In the genomic region with DNA sequence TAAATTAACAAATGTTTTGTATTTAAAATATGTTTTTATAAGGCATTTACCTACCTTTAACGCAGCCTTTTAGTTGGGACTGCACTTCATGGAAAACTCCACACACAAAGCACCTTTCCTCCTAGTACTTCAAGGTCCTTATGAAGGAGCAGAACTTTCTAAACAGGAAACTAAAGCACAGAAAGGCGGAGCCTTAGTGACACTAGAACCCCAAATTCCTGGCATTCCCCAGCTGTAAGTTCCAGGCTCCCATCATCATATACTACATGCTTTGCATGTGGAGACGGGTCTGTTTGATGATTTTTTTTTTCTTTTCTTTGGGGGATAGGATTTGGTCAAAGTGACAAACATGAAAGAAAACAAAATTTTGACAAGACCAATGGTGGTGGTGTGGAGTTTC, we compare ENCODE assay signal across 17 cellular contexts. TPM values are rescaled to one million over a fixed set of nuclear protein-coding genes. Genes with fewer than 3 reads are reported as not detected.
DNase-seq lines count a peak whose midpoint lies in the region; ATAC-seq and TF ChIP-seq lines count a peak whose summit lies in the region.
"Had no signal": no experiment of that assay in that cellular context is flagged by ENCODE, and none has a peak within 500 bp of the region (broad histone marks: within the 10 kb centered on the region; RNA-seq: fewer than 3 reads in every experiment).

No MANE protein-coding gene starts in this region.

- peak overlapping the region; percentile 21; the same call in 1 of the 2 replicates for H3K27ac ChIP-seq in HUES6 (ENCODE audit: low read depth, low read length)
- no peak overlapping the region for H3K27ac ChIP-seq in CD4-positive, alpha-beta memory T cell (ENCODE audit: low read depth, low read length)
- H3K27ac ChIP-seq: HL-60 had no signal

- H3K27me3 Mint-ChIP-seq in progenitor cell of endocrine pancreas (no peaks in the 10 kb centered on the region), WTC11 (ENCODE audit: low read depth) (no peaks in the 10 kb centered on the region)
- peaks cover 8 to 16% of the 10 kb centered on the region in 2 donors for H3K27me3 Mint-ChIP-seq in CD4-positive, alpha-beta memory T cell

- H3K27me3 ChIP-seq in HUES6 (ENCODE audit: control insufficient read depth, insufficient read depth, low read length) = no peaks in the 10 kb centered on the region
- H3K27me3 ChIP-seq in CD4-positive, alpha-beta memory T cell (ENCODE audit: insufficient read depth, low read length) = no peaks in the 10 kb centered on the region

- no peak overlapping the region for H3K9ac ChIP-seq in HUES6 (ENCODE audit: low read length)
- H3K9ac ChIP-seq: SK-N-SH had no signal

- peaks cover 4% of the 10 kb centered on the region for H3K9me3 Mint-ChIP-seq in progenitor cell of endocrine pancreas (ENCODE audit: low read depth)
- H3K9me3 Mint-ChIP-seq in WTC11 = 0 out of 2 replicates have a peak, but pooled peaks cover 5% of the 10 kb centered on the region
- H3K9me3 Mint-ChIP-seq in CD4-positive, alpha-beta memory T cell = peaks cover 0 to 6% (median 0%) of the 10 kb centered on the region in 8 donors
- H3K9me3 Mint-ChIP-seq: CD8-positive, alpha-beta T cell had no signal

- ATAC-seq in WTC11 = no peak; the same call in 1 of the 2 replicates
- no peak for ATAC-seq in HG03354 (IDR thresholded peaks at IDR 0.05; ENCODE audit: poor library complexity, severe bottlenecking, unreplicated experiment)
- ATAC-seq: CD8-positive, alpha-beta T cell; Panc1; Right ventricle myocardium inferior had no signal

- H3K4me1 Mint-ChIP-seq in progenitor cell of endocrine pancreas (ENCODE audit: low read depth) (peaks cover 32% of the 10 kb centered on the region), WTC11 (peaks cover 21% of the 10 kb centered on the region)
- no peaks in the 10 kb centered on the region for H3K4me1 Mint-ChIP-seq in CD4-positive, alpha-beta memory T cell

- no peaks in the 10 kb centered on the region for H3K9me3 ChIP-seq in HUES6 (ENCODE audit: control insufficient read depth, insufficient read depth, low read depth, low read length)
- H3K9me3 ChIP-seq in CD4-positive, alpha-beta memory T cell (ENCODE audit: control insufficient read depth in 1 of 2, low read length in 2 of 2) = no peaks in the 10 kb centered on the region
- H3K9me3 ChIP-seq: SK-N-SH had no signal

- H3K36me3 ChIP-seq in HUES6 (ENCODE audit: control insufficient read depth, insufficient read depth, low read length) = no peaks in the 10 kb centered on the region
- H3K36me3 ChIP-seq in CD4-positive, alpha-beta memory T cell (ENCODE audit: insufficient read depth, low read length) = no peaks in the 10 kb centered on the region

- DNase-seq in EH (ENCODE audit: low read depth) (peak; percentile 41), iris pigment epithelial cell (ENCODE audit: low read depth) (peak; percentile 9), progenitor cell of endocrine pancreas (ENCODE audit: low spot score, unreplicated experiment) (no peak), WTC11 (ENCODE audit: low spot score) (no peak)
- DNase-seq in CD4-positive, alpha-beta memory T cell = no peak
- DNase-seq in effector CD8-positive, alpha-beta T cell (lab: John Stamatoyannopoulos, UW) = no peak
- DNase-seq: CD8-positive, alpha-beta T cell; MM.1S; NCI-H1930; NCI-H2171; NCI-H510A; SK-N-SH had no signal

- intact Hi-C loops in CD4-positive, alpha-beta memory T cell (cut with micrococcal nuclease) = no loop called here

- TF ChIP-seq CTCF in progenitor cell of endocrine pancreas (IDR thresholded peaks at IDR 0.05; ENCODE audit: unreplicated experiment) (no peak), WTC11 (IDR thresholded peaks at IDR 0.05) (no peak)

- CTCF ChIA-PET in WTC11 (lab: Charles Lee) = interaction anchor here (1.3 kb wide), 1 partner anchor 204 kb away, joined by 4 read pairs; no protein-coding TSS in a partner anchor
- CTCF ChIA-PET in CD4-positive, alpha-beta memory T cell (lab: Charles Lee; ENCODE audit: partially characterized antibody) = no interaction called here

- H3K4me1 ChIP-seq in HUES6 (ENCODE audit: control insufficient read depth, insufficient read depth, low read length) = peaks cover 21% of the 10 kb centered on the region
- no peaks in the 10 kb centered on the region for H3K4me1 ChIP-seq in CD4-positive, alpha-beta memory T cell (ENCODE audit: insufficient read depth, low read length)

- H3K4me3 Mint-ChIP-seq in progenitor cell of endocrine pancreas (ENCODE audit: low read depth) (no peak overlapping the region), WTC11 (no peak overlapping the region)
- no peak overlapping the region for H3K4me3 Mint-ChIP-seq in CD4-positive, alpha-beta memory T cell
- H3K4me3 Mint-ChIP-seq: CD8-positive, alpha-beta T cell had no signal

- POLR2A ChIA-PET in WTC11 (lab: Charles Lee) = no interaction called here
- POLR2A ChIA-PET in CD4-positive, alpha-beta memory T cell (lab: Charles Lee; ENCODE audit: partially characterized antibody) = no interaction called here

- H3K4me3 ChIP-seq in HUES6 (ENCODE audit: low read depth, low read length) = no peak overlapping the region; the same call in 1 of the 2 replicates
- no peak overlapping the region for H3K4me3 ChIP-seq in CD4-positive, alpha-beta memory T cell (ENCODE audit: low read length in 2 of 2)

- H3K27ac Mint-ChIP-seq in progenitor cell of endocrine pancreas (peak overlapping the region; percentile 5), WTC11 (no peak overlapping the region)
- no peak overlapping the region for H3K27ac Mint-ChIP-seq in CD4-positive, alpha-beta memory T cell
- H3K27ac Mint-ChIP-seq: CD8-positive, alpha-beta T cell had no signal

- H3K36me3 Mint-ChIP-seq in progenitor cell of endocrine pancreas (ENCODE audit: insufficient read depth) (no peaks in the 10 kb centered on the region), WTC11 (no peaks in the 10 kb centered on the region)
- no peaks in the 10 kb centered on the region for H3K36me3 Mint-ChIP-seq in CD4-positive, alpha-beta memory T cell
- H3K36me3 Mint-ChIP-seq: CD8-positive, alpha-beta T cell had no signal

TF ChIP-seq in WTC11, 78 proteins besides CTCF, POLR2A, EP300 and RAD21:
- TF ChIP-seq TEAD4 (CRISPR knock-in tag; IDR thresholded peaks at IDR 0.05) (no peak), SMAD3 (CRISPR knock-in tag; IDR thresholded peaks at IDR 0.05; ENCODE audit: borderline replicate concordance) (no peak), TCF7 (CRISPR knock-in tag; IDR thresholded peaks at IDR 0.05; ENCODE audit: low read depth) (no peak), TP53 (CRISPR knock-in tag; IDR thresholded peaks at IDR 0.05) (no peak), ATF1 (CRISPR knock-in tag; IDR thresholded peaks at IDR 0.05) (no peak), FOXJ3 (CRISPR knock-in tag; IDR thresholded peaks at IDR 0.05; ENCODE audit: borderline replicate concordance) (no peak), NFE2L1 (CRISPR knock-in tag; IDR thresholded peaks at IDR 0.05) (no peak), JUN (CRISPR knock-in tag; IDR thresholded peaks at IDR 0.05) (no peak)
TF ChIP-seq in WTC11: peak in this region for 0.

RNA-seq across cellular contexts. Expression of gene STXBP6, which starts 39.5 kb away (rescaled TPM):
- total RNA-seq in progenitor cell of endocrine pancreas (11.7 and 11.9 TPM in 2 replicates), WTC11 (2021) (3.2 to 4.2 TPM (median 3.5 TPM) in 3 replicates)
- total RNA-seq in CD4-positive, alpha-beta memory T cell = not detected
- not detected for polyA plus RNA-seq in CD4-positive, alpha-beta memory T cell
- total RNA-seq: CD8-positive, alpha-beta T cell had no signal

Comparison
In these comparisons a context has a peak if more than half of its experiments do, and no peak if none do; other contexts are left out.
1. DNase-seq: peak in EH (single experiment) and iris pigment epithelial cell (single experiment); none in progenitor cell of endocrine pancreas (single experiment), WTC11 (single experiment), CD4-positive, alpha-beta memory T cell (0 of 5) and effector CD8-positive, alpha-beta T cell (single experiment).